Comparison of ENCODE assay signal across 31 cellular contexts in the genomic region with DNA sequence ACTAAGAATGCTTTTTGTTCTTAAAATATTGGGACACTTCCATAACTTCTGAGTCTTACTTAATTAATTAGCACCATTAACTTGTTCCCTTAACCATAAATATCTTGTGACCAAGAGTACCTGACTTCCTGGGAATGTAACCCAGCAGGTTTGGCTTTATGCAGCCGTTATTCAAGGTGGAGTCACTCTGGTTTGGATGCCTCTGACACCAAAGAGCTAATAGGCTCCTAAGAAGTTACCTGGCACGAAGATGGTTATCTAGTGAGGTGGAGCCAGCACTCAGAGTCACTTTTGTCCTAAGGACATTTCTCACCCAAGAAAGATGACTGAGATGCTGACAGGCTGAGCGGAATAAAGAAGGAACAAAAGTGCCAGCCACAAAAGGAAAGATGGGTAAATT.
DNase-seq lines count a peak whose midpoint lies in the region; ATAC-seq, FAIRE-seq and TF ChIP-seq lines count a peak whose summit lies in the region.
"Had no signal": no experiment of that assay in that cellular context is flagged by ENCODE, and none has a peak within 500 bp of the region (broad histone marks: within the 10 kb centered on the region; RNA-seq: fewer than 3 reads in every experiment).

No MANE protein-coding gene starts in this region.

- TF ChIP-seq CTCF in H1 (IDR thresholded peaks at IDR 0.05; ENCODE audit: control extremely low read depth in 1 of 3, insufficient read depth in 1 of 3, low read depth in 1 of 3, low read length in 3 of 3), result no peak
- no peak for TF ChIP-seq CTCF in kidney epithelial cell (IDR thresholded peaks at IDR 0.05; ENCODE audit: insufficient read depth, low read length, poor library complexity, severe bottlenecking)

- H3K4me2 ChIP-seq in H1 (ENCODE audit: insufficient read depth in 1 of 2, low read depth in 2 of 2, low read length in 2 of 2), result no peak overlapping the region

- peaks cover 9 to 13% of the 10 kb centered on the region in 2 experiments for H3K9me3 ChIP-seq in H1 (ENCODE audit: insufficient read depth in 2 of 2, low read depth in 1 of 2, low read length in 1 of 2)
- H3K9me3 ChIP-seq: breast epithelium, lower lobe of right lung, mucosa of descending colon, upper lobe of right lung had no signal

- no peak for FAIRE-seq in H1 (lab: Jason Lieb, UNC)
- FAIRE-seq in frontal cortex (lab: Jason Lieb, UNC), result no peak
- FAIRE-seq: endothelial cell of umbilical vein, GM12892, HepG2, kidney had no signal

- no peaks in the 10 kb centered on the region for H3K79me1 ChIP-seq in H1 (ENCODE audit: low read depth, low read length)

- peaks cover 2 to 15% (median 8%) of the 10 kb centered on the region in 4 experiments; a peak in 4 of 7 replicates for H3K4me1 ChIP-seq in H1 (replicated peaks in 1 of 4; ENCODE audit: control insufficient read depth in 3 of 4, insufficient read depth in 4 of 4, low read length in 3 of 4)
- H3K4me1 ChIP-seq: breast epithelium, lower lobe of right lung, upper lobe of right lung had no signal

- peak overlapping the region; percentile 5; the same call in 1 of the 2 replicates for H3K18ac ChIP-seq in H1 (ENCODE audit: extremely low read depth, low read length)

- POLR2A ChIA-PET in H1 (lab: Charles Lee; ENCODE audit: partially characterized antibody), result interaction anchor here (1.2 to 1.3 kb wide), 2 partner anchors 145 to 255 kb away, joined by 3 read pairs; no protein-coding TSS in a partner anchor

- 73% methylated on average over 3 of the region's 3 CpGs; no CpG with 5 or more reads in 1 of the 2 experiments for WGBS in H1 (ENCODE audit: extremely low coverage in 1 of 2, insufficient coverage in 1 of 2, insufficient read length in 1 of 2, insufficient replicate concordance in 2 of 2, low coverage in 1 of 2, low lambda C conversion rate in 2 of 2, missing lambda C conversion rate in 1 of 2), 2 experiments

- no peak overlapping the region for H3K9ac ChIP-seq in H1 (replicated peaks in 1 of 4; ENCODE audit: extremely low read depth in 1 of 4, low read depth in 3 of 4, low read length in 3 of 4)

- no peak overlapping the region for H3K56ac ChIP-seq in H1 (replicated peaks; ENCODE audit: insufficient read length, low read depth, low read length)

- no peak overlapping the region for H2AK5ac ChIP-seq in H1 (ENCODE audit: low read depth, low read length)

- no peak for TF ChIP-seq POLR2A in H1 (IDR thresholded peaks at IDR 0.05; ENCODE audit: control extremely low read depth in 1 of 2, low read depth in 2 of 2, low read length in 2 of 2)

- H2BK20ac ChIP-seq in H1 (ENCODE audit: low read length), result no peak overlapping the region

- no peak overlapping the region for H3K14ac ChIP-seq in H1 (ENCODE audit: insufficient read length)

- no peak overlapping the region for H4K5ac ChIP-seq in H1 (ENCODE audit: insufficient read length, low read depth, low read length)

- H4K20me1 ChIP-seq in H1 (replicated peaks in 1 of 2; ENCODE audit: control insufficient read depth in 1 of 2, insufficient read depth in 2 of 2, low read length in 2 of 2), result no peaks in the 10 kb centered on the region

- H2BK5ac ChIP-seq in H1 (ENCODE audit: low read depth, low read length), result no peak overlapping the region; the same call in 1 of the 2 replicates

- no peak overlapping the region for H3K23ac ChIP-seq in H1 (ENCODE audit: insufficient read length)

- H3K27me3 ChIP-seq in H1 (replicated peaks in 1 of 4; ENCODE audit: control insufficient read depth in 3 of 4, extremely low read depth in 1 of 4, insufficient read depth in 3 of 4, low read length in 3 of 4) (no peaks in the 10 kb centered on the region), kidney epithelial cell (ENCODE audit: control insufficient read depth, insufficient read depth, low read length) (no peaks in the 10 kb centered on the region)
- H3K27me3 ChIP-seq: breast epithelium, upper lobe of right lung had no signal

- ATAC-seq in HG02981 (IDR thresholded peaks at IDR 0.05; ENCODE audit: unreplicated experiment), result no peak
- ATAC-seq: activated CD8-positive, alpha-beta memory T cell treated with anti-CD3 and anti-CD28 coated beads, Interleukin-2, amount 10 ng/mL, durations not matched to agents 7 days and 5 days; activated T-cell treated with anti-CD3 and anti-CD28 coated beads, Interleukin-2, amount 50 U/mL, for 4 hours; HepG2; lower lobe of right lung; mucosa of descending colon; natural killer cell; stimulated activated memory B cell treated with anti-CD40 and anti-IgM and Interleukin-4, amounts not matched to agents 10 μg/mL and 1 μg/mL and 100 μg/mL, for 72 hours; upper lobe of right lung had no signal

- no peak overlapping the region for H3K27ac ChIP-seq in H1 (ENCODE audit: low read depth, low read length)
- H3K27ac ChIP-seq: lower lobe of right lung, upper lobe of right lung had no signal

- no peaks in the 10 kb centered on the region for H3K23me2 ChIP-seq in H1 (ENCODE audit: low read depth, low read length)

- CTCF ChIA-PET in H1 (lab: Charles Lee; ENCODE audit: partially characterized antibody), result interaction anchor here (0.9 to 3.1 kb wide), 2 partner anchors 137 to 252 kb away, joined by 3 to 9 read pairs; no protein-coding TSS in a partner anchor

- H3K79me2 ChIP-seq in H1 (ENCODE audit: control insufficient read depth in 1 of 2, insufficient read depth in 2 of 2, low read length in 2 of 2), result no peaks in the 10 kb centered on the region

- H3K36me3 ChIP-seq in H1 (ENCODE audit: control insufficient read depth in 2 of 4, insufficient read depth in 4 of 4, low read length in 3 of 4), result peaks cover 0 to 3% (median 1%) of the 10 kb centered on the region in 4 experiments; a peak in 2 of 8 replicates
- no peaks in the 10 kb centered on the region for H3K36me3 ChIP-seq in kidney epithelial cell (ENCODE audit: control insufficient read depth, insufficient read depth, low read length)
- H3K36me3 ChIP-seq: breast epithelium, lower lobe of right lung, upper lobe of right lung had no signal

- H2BK120ac ChIP-seq in H1 (replicated peaks; ENCODE audit: low read depth, low read length), result no peak overlapping the region

- no peak for TF ChIP-seq RAD21 in H1 (IDR thresholded peaks at IDR 0.05 in 1 of 2, conservative IDR thresholded peaks at IDR 0.05 in 1 of 2; ENCODE audit: low read depth in 2 of 2, low read length in 2 of 2)

- H2BK12ac ChIP-seq in H1 (ENCODE audit: low read depth, low read length), result no peak overlapping the region

- H2BK15ac ChIP-seq in H1 (ENCODE audit: low read length), result no peak overlapping the region

- H3K4ac ChIP-seq in H1 (replicated peaks; ENCODE audit: insufficient read length, low read depth, low read length), result no peak overlapping the region

- H2AFZ ChIP-seq in H1 (ENCODE audit: low read length), result no peak overlapping the region

- H3K4me3 ChIP-seq in H1 (ENCODE audit: extremely low read depth in 1 of 4, insufficient read depth in 2 of 4, low read depth in 3 of 4, low read length in 4 of 4), result no peak overlapping the region
- no peak overlapping the region for H3K4me3 ChIP-seq in kidney epithelial cell (ENCODE audit: low read depth, low read length)
- H3K4me3 ChIP-seq: breast epithelium, lower lobe of right lung, mucosa of descending colon, upper lobe of right lung had no signal

- no peak overlapping the region for H4K8ac ChIP-seq in H1 (ENCODE audit: extremely low read depth, insufficient read depth, low read length)

- DNase-seq in SIG-M5 treated with dmso at 0.1 percent for 504 hours (lab: John Stamatoyannopoulos, UW; ENCODE audit: unreplicated experiment) (peak; percentile 75), SIG-M5 (lab: John Stamatoyannopoulos, UW) (no peak), H1 (ENCODE audit: low read depth in 1 of 2, low spot score in 2 of 2) (no peak), kidney epithelial cell (ENCODE audit: low read depth) (peak; percentile 7), UCSD-AML1 (lab: John Stamatoyannopoulos, UW; ENCODE audit: unreplicated experiment) (no peak), frontal cortex (ENCODE audit: low spot score in 2 of 2) (no peak), NCI-H187 (lab: John Stamatoyannopoulos, UW) (no peak)
- DNase-seq: activated CD8-positive, alpha-beta memory T cell treated with anti-CD3 and anti-CD28 coated beads, Interleukin-2, amount 10 ng/mL, durations not matched to agents 7 days and 5 days; activated gamma-delta T cell; activated naive CD8-positive, alpha-beta T cell treated with anti-CD3 and anti-CD28 coated beads for 36 hours; activated T-cell treated with anti-CD3 and anti-CD28 coated beads, Interleukin-2, amount 50 U/mL, for 4 hours; anterior cingulate cortex; H7; Karpas-422; kidney; lower lobe of right lung; mucosa of descending colon; MV-4-11; natural killer cell; NCI-H1436 treated with DMSO at 0.1 percent for 48 hours; NCI-H82; occipital lobe; RPMI8226; T-helper 1 cell; upper lobe of right lung had no signal

- no peak for TF ChIP-seq EP300 in H1 (IDR thresholded peaks at IDR 0.05; ENCODE audit: borderline replicate concordance in 1 of 2, low read depth in 2 of 2, low read length in 2 of 2)

- no peak overlapping the region for H4K91ac ChIP-seq in H1 (replicated peaks; ENCODE audit: insufficient read length, low read length)

TF ChIP-seq in H1, 55 proteins besides CTCF, POLR2A, EP300 and RAD21:
- TF ChIP-seq TEAD4 (IDR thresholded peaks at IDR 0.05; ENCODE audit: low read depth, low read length) (0 out of 2 replicates have a peak, but pooled peaks have one; percentile 17), JUND (IDR thresholded peaks at IDR 0.05; ENCODE audit: low read length) (no peak)

Comparison
In these comparisons a context has a peak if more than half of its experiments do, and no peak if none do; other contexts are left out.
1. DNase-seq: peak in SIG-M5 treated with dmso at 0.1 percent for 504 hours (single experiment) and kidney epithelial cell (single experiment); none in SIG-M5 (single experiment), H1 (0 of 2), UCSD-AML1 (single experiment), frontal cortex (0 of 2) and NCI-H187 (0 of 2).